ENCODE assay signal across 21 cellular contexts in genomic region chr20:49091104-49091503, GRCh38.
"Had no signal": no experiment of that assay in that cellular context is flagged by ENCODE, and none has a peak within 500 bp of the region (broad histone marks: within the 10 kb centered on the region; RNA-seq: fewer than 3 reads in every experiment).

No MANE protein-coding gene starts in this region.

- DNase-seq: IMR-90, Kasumi-1, MM.1S, NCI-H1092 treated with DMSO at 0.1 percent for 48 hours, NCI-H1436, NCI-H187, NCI-H2029, NCI-H2081 treated with DMSO at 0.1 percent for 48 hours, NCI-H2171, NCI-H226, NCI-H446, NCI-H510A, NCI-H524 treated with DMSO at 0.1 percent for 48 hours, NCI-H69, NCI-H774, SHP77, SK-N-SH had no signal

- H3K9me3 ChIP-seq: SK-N-SH had no signal

- H3K27ac ChIP-seq: HL-60, KMS-11, RWPE1 had no signal

- H3K9ac ChIP-seq: KMS-11, SK-N-SH had no signal

- H3K4me2 ChIP-seq: KMS-11, SK-N-SH had no signal

- ATAC-seq: Panc1 had no signal
